2 cellular contexts compared by ENCODE assay signal in the genomic region with DNA sequence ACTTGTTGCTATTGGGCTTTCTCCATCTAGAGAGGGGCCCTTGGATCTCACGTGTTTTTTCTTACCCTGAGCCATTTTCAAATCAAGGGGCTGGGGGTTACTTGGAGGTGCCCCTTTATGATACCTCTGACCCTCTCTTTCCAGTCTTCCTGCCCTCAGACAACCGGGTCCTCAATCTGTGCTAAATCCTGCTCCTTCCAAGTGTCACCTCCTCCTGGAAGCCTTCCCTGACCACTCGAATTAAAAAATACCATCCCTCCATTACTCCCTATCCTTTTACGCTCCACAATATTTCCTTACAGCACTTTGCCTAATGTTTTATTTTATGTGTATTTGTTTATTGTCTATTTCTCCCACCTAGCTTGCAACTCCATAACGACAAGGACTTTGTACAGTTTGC.
TF ChIP-seq lines count a peak whose summit lies in the region.

No MANE protein-coding gene starts in this region.

TF ChIP-seq in A549, 52 proteins besides CTCF, POLR2A, EP300 and RAD21:
- TF ChIP-seq PHF8 (IDR thresholded peaks at IDR 0.05; ENCODE audit: borderline replicate concordance, low read depth) (no peak), ZFP36 (IDR thresholded peaks at IDR 0.05; ENCODE audit: borderline replicate concordance, partially characterized antibody) (peak; percentile 67)
TF ChIP-seq in A549: peak in this region for 1.

TF ChIP-seq in K562, 482 proteins besides CTCF, POLR2A, EP300 and RAD21:
- TF ChIP-seq ZKSCAN8 (CRISPR knock-in tag; IDR thresholded peaks at IDR 0.05) (no peak), RFX5 (IDR thresholded peaks at IDR 0.05; ENCODE audit: low read depth, low read length) (no peak), STAT5B (CRISPR knock-in tag; IDR thresholded peaks at IDR 0.05) (no peak), ZFP36 (IDR thresholded peaks at IDR 0.05; ENCODE audit: low read depth, low read length, partially characterized antibody) (peak; percentile 85), RBM25 (IDR thresholded peaks at IDR 0.05; ENCODE audit: low read depth, low read length, severe bottlenecking) (peak; percentile 42)
TF ChIP-seq in K562: peak in this region for 2.
